Comparison of ENCODE assay signal across 8 cellular contexts in the genomic region with DNA sequence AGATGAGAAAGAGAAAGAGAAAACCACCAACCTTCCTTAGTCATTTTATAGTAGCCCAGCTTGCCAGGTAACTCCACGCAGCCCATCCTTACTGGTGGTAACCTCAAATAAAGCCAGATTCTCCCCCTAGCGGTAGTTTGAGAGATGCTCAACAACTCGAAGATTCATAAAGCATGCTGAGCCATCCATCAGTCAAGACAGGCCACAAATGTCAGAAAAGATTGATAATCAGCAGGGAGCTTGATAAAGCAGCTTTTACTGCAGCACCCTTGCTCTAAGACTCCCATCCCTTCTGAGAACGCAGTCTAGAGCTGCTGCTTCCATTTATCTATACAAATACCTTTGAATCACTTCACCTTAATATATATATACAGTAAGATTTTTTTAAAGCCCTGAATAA.
DNase-seq lines count a peak whose midpoint lies in the region; ATAC-seq and TF ChIP-seq lines count a peak whose summit lies in the region.

No MANE protein-coding gene starts in this region.

- WGBS in esophagus muscularis mucosa, result 4% methylated on average over 4 of the region's 4 CpGs

- peaks cover 4% of the 10 kb centered on the region for H3K27me3 Mint-ChIP-seq in nephron (ENCODE audit: low read depth)

- DNase-seq in BJ (ENCODE audit: low read depth) (no peak), PC-9 (peak in 1 of 2 experiments; percentile 2), esophagus muscularis mucosa (ENCODE audit: extremely low spot score) (no peak)
- DNase-seq in Jurkat, Clone E6-1 (ENCODE audit: low read depth, low spot score), result peak; percentile 58
- no peak for DNase-seq in stimulated activated CD4-positive, alpha-beta T cell treated with anti-CD3 and anti-CD28 coated beads, Interleukin-4, amount 100 ng/mL, for 4 hours

- H3K4me3 ChIP-seq in BJ (ENCODE audit: low read depth, low read length) (no peak overlapping the region), PC-9 (no peak overlapping the region), esophagus muscularis mucosa (no peak overlapping the region)
- no peak overlapping the region for H3K4me3 ChIP-seq in Jurkat, Clone E6-1 (ENCODE audit: low read length)

- no peak overlapping the region for H3K27ac Mint-ChIP-seq in nephron

- H3K36me3 ChIP-seq in BJ (ENCODE audit: control insufficient read depth, insufficient read depth, low read length), result no peaks in the 10 kb centered on the region
- no peaks in the 10 kb centered on the region for H3K36me3 ChIP-seq in PC-9 (ENCODE audit: low read depth)
- no peaks in the 10 kb centered on the region for H3K36me3 ChIP-seq in esophagus muscularis mucosa

- H3K79me2 ChIP-seq in PC-9 (ENCODE audit: low read depth), result no peaks in the 10 kb centered on the region

- H3K27ac ChIP-seq in PC-9 (no peak overlapping the region), esophagus muscularis mucosa (replicated peaks in 1 of 4) (no peak overlapping the region)

- POLR2A ChIA-PET in BJ (lab: Charles Lee), result no interaction called here
- POLR2A ChIA-PET in PC-9 (lab: Charles Lee; ENCODE audit: unreplicated experiment), result no interaction called here

- H3K27me3 ChIP-seq in BJ (ENCODE audit: control insufficient read depth, insufficient read depth, low read length) (no peaks in the 10 kb centered on the region), PC-9 (ENCODE audit: insufficient read depth, low read depth) (peaks cover 9% of the 10 kb centered on the region; the same call in 1 of the 2 replicates), esophagus muscularis mucosa (no peaks in the 10 kb centered on the region)

- BruUV-seq in PC-9 (replicated peaks; lab: Mats Ljungman, UMichigan), result no TSS peak

- H3K4me1 ChIP-seq in PC-9 (replicated peaks; ENCODE audit: insufficient read depth) (no peaks in the 10 kb centered on the region), esophagus muscularis mucosa (no peaks in the 10 kb centered on the region)

- ATAC-seq in GM18511 (IDR thresholded peaks at IDR 0.05; ENCODE audit: unreplicated experiment) (peak; percentile 76), GM18873 (IDR thresholded peaks at IDR 0.05; ENCODE audit: low FRiP score, unreplicated experiment) (no peak)

- no peaks in the 10 kb centered on the region for H3F3A ChIP-seq in PC-9 (ENCODE audit: insufficient read depth, low read depth)

- no peak overlapping the region for H3K4me2 ChIP-seq in PC-9

- no peaks in the 10 kb centered on the region for H4K20me1 ChIP-seq in PC-9 (ENCODE audit: insufficient read depth)

- H3K4me1 Mint-ChIP-seq in nephron, result no peaks in the 10 kb centered on the region

- H3K9me3 Mint-ChIP-seq in nephron, result peaks cover 2% of the 10 kb centered on the region

- no peak overlapping the region for H2AFZ ChIP-seq in PC-9

- TF ChIP-seq CTCF in BJ (IDR thresholded peaks at IDR 0.05; ENCODE audit: insufficient read depth, low read depth, low read length) (peak; percentile 72), PC-9 (conservative IDR thresholded peaks at IDR 0.05) (peak; percentile 69), esophagus muscularis mucosa (IDR thresholded peaks at IDR 0.05) (peak; percentile 41 to 49 (median 45)), nephron (IDR thresholded peaks at IDR 0.05; ENCODE audit: unreplicated experiment in 3 of 3) (peak; percentile 46 to 60 (median 57))

- H3K9me3 ChIP-seq in PC-9 (ENCODE audit: insufficient read depth, low read depth) (no peaks in the 10 kb centered on the region), esophagus muscularis mucosa (no peaks in the 10 kb centered on the region)

- intact Hi-C loops in PC-9 (cut with micrococcal nuclease; ENCODE audit: unreplicated experiment), result loop anchor here (5.0 kb wide), 1 partner anchor 244 kb away; no protein-coding TSS in a partner anchor
- intact Hi-C loops in esophagus muscularis mucosa (cut with DNase I), result no loop called here

- no peak for TF ChIP-seq POLR2A in esophagus muscularis mucosa (IDR thresholded peaks at IDR 0.05; ENCODE audit: low read depth)

- no peaks in the 10 kb centered on the region; the same call in 1 of the 2 replicates for H3K9me2 ChIP-seq in PC-9 (ENCODE audit: insufficient read depth)

- H3K36me3 Mint-ChIP-seq in nephron (ENCODE audit: low read depth), result no peaks in the 10 kb centered on the region

- TF ChIP-seq EP300 in esophagus muscularis mucosa (IDR thresholded peaks at IDR 0.05), result no peak

- H3K4me3 Mint-ChIP-seq in nephron, result no peak overlapping the region

- CTCF ChIA-PET in BJ (lab: Yijun Ruan, JAX) (interaction anchor here (0.7 to 2.2 kb wide), 16 partner anchors 10 to 1093 kb away, joined by 3 to 18 read pairs (median 4); no protein-coding TSS in a partner anchor), PC-9 (lab: Charles Lee) (no interaction called here)
